9 cellular contexts compared by ENCODE assay signal in the genomic region with DNA sequence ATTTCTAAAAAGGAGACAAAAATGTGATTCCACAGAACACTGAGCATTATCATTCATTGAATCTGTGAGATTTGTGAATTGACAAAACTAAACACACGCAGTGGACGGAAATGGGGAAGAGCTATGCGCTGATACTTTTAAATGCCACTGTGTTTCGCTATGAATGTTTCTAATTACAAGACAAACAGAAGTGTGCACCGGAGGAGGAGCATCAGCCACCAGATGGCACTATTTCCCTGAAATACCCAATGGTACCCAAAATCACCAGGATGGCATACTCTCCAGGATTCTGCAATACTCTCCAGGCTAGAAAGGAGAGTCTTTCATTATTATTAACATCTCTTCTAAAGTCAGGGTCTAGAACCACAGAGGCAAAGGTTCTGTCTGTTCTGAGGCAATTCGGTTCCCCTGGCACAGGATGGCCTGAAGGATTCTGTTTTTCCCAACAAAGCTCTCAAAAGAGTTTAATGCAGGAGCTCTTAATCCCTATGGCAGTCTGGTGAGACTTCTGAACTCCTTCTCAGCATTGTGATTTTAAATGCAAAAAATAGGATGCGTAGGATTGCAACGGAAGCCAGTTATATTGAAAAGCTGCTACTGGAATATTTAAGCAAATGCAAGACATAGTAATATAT. TPM values are rescaled to one million over a fixed set of nuclear protein-coding genes. Genes with fewer than 3 reads are reported as not detected.
A peak's percentile ranks its signal among the peaks of the same experiment; 100 is the strongest.
DNase-seq lines count a peak whose midpoint lies in the region; TF ChIP-seq lines count a peak whose summit lies in the region.
"Had no signal": no experiment of that assay in that cellular context is flagged by ENCODE, and none has a peak within 500 bp of the region (broad histone marks: within the 10 kb centered on the region; RNA-seq: fewer than 3 reads in every experiment).

No MANE protein-coding gene starts in this region.

- intact Hi-C loops in head of caudate nucleus (cut with DNase I) (no loop called here), prostate gland (cut with DNase I) (loop anchor here (10.0 kb wide), 1 partner anchor 1517 kb away; no protein-coding TSS in a partner anchor)

- H3K79me2 ChIP-seq in MM.1S (ENCODE audit: low read length) = no peaks in the 10 kb centered on the region

- H3K27me3 Mint-ChIP-seq in activated naive CD4-positive, alpha-beta T cell treated with anti-CD3 and anti-CD28 coated beads, Interleukin-2, amount 10 ng/mL, durations not matched to agents 7 days and 5 days = peaks cover 24% of the 10 kb centered on the region

- H3K4me3 Mint-ChIP-seq in activated naive CD4-positive, alpha-beta T cell treated with anti-CD3 and anti-CD28 coated beads, Interleukin-2, amount 10 ng/mL, durations not matched to agents 7 days and 5 days = no peak overlapping the region

- 11% methylated on average over 8 of the region's 8 CpGs for WGBS in prostate gland

- H3K36me3 ChIP-seq in HEK293 (ENCODE audit: control insufficient read depth in 2 of 2, insufficient read depth in 1 of 2, low read length in 2 of 2) = no peaks in the 10 kb centered on the region
- no peaks in the 10 kb centered on the region for H3K36me3 ChIP-seq in MM.1S (replicated peaks; ENCODE audit: insufficient read depth, low read length)
- H3K36me3 ChIP-seq in SJCRH30 = no peaks in the 10 kb centered on the region
- H3K36me3 ChIP-seq in prostate gland = no peaks in the 10 kb centered on the region

- no peak overlapping the region for H3K9ac ChIP-seq in MM.1S (ENCODE audit: low read length)

- H3K27me3 ChIP-seq in MM.1S (replicated peaks; ENCODE audit: insufficient read depth, low read length) = no peaks in the 10 kb centered on the region
- H3K27me3 ChIP-seq in SJCRH30 = no peaks in the 10 kb centered on the region
- no peaks in the 10 kb centered on the region for H3K27me3 ChIP-seq in prostate gland (replicated peaks; ENCODE audit: insufficient read depth)

- H3F3A ChIP-seq in MM.1S (ENCODE audit: insufficient read depth, low read length) = no peaks in the 10 kb centered on the region

- H3K4me2 ChIP-seq in MM.1S (ENCODE audit: low read depth, low read length) = peak overlapping the region; percentile 37

- H3K4me1 ChIP-seq in HEK293 (ENCODE audit: control insufficient read depth, insufficient read depth, low read length) (no peaks in the 10 kb centered on the region), MM.1S (ENCODE audit: low read length) (no peaks in the 10 kb centered on the region), SJCRH30 (no peaks in the 10 kb centered on the region), prostate gland (replicated peaks) (no peaks in the 10 kb centered on the region)

- TF ChIP-seq POLR2A in prostate gland (IDR thresholded peaks at IDR 0.05) = no peak

- POLR2A ChIA-PET in HEK293 (lab: Yijun Ruan, JAX) = interaction anchor here (0.6 kb wide), 1 partner anchor 462 kb away, joined by 6 read pairs; no protein-coding TSS in a partner anchor

- H3K27ac Mint-ChIP-seq in activated naive CD4-positive, alpha-beta T cell treated with anti-CD3 and anti-CD28 coated beads, Interleukin-2, amount 10 ng/mL, durations not matched to agents 7 days and 5 days = no peak overlapping the region

- peak; percentile 85 for TF ChIP-seq CTCF in GM12873 (IDR thresholded peaks at IDR 0.05; ENCODE audit: insufficient read depth, low read depth, low read length, missing control alignments)
- TF ChIP-seq CTCF in HEK293 (tag by site-specific recombination; IDR thresholded peaks at IDR 0.05) = peak; percentile 42; the same call in 1 of the 2 replicates
- TF ChIP-seq CTCF in MM.1S (IDR thresholded peaks at IDR 0.05; ENCODE audit: low read length) = peak; percentile 91
- TF ChIP-seq CTCF in prostate gland (IDR thresholded peaks at IDR 0.05) = peak; percentile 65 to 81 (median 68)

- no peak overlapping the region for H3K4me3 ChIP-seq in HEK293 (ENCODE audit: low read depth, low read length)
- H3K4me3 ChIP-seq in MM.1S (ENCODE audit: low read length) = no peak overlapping the region
- no peak overlapping the region for H3K4me3 ChIP-seq in SJCRH30
- no peak overlapping the region for H3K4me3 ChIP-seq in prostate gland
- H3K4me3 ChIP-seq: skin epidermis had no signal

- H3K9me2 ChIP-seq in MM.1S (replicated peaks; ENCODE audit: insufficient read depth, low read length) = no peaks in the 10 kb centered on the region

- H3K27ac ChIP-seq in HEK293 (ENCODE audit: extremely low read depth, low read depth, low read length) (no peak overlapping the region), MM.1S (ENCODE audit: low read length) (no peak overlapping the region), SJCRH30 (no peak overlapping the region), prostate gland (no peak overlapping the region)
- H3K27ac ChIP-seq: skin epidermis had no signal

- H2AFZ ChIP-seq in MM.1S (ENCODE audit: low read length) = 0 out of 2 replicates have a peak overlapping the region, but pooled peaks have one; percentile 25

- DNase-seq in MM.1S (peak; percentile 77), SJCRH30 (peak; percentile 54 to 79), head of caudate nucleus (peak; percentile 27 to 92 (median 78)), prostate gland (ENCODE audit: low spot score) (peak; percentile 65), mesenteric fat pad (ENCODE audit: low spot score) (no peak)
- peak; percentile 79 for DNase-seq in activated naive CD4-positive, alpha-beta T cell treated with anti-CD3 and anti-CD28 coated beads, Interleukin-2, amount 10 ng/mL, durations not matched to agents 7 days and 5 days

- H3K36me3 Mint-ChIP-seq in activated naive CD4-positive, alpha-beta T cell treated with anti-CD3 and anti-CD28 coated beads, Interleukin-2, amount 10 ng/mL, durations not matched to agents 7 days and 5 days = no peaks in the 10 kb centered on the region

- no peaks in the 10 kb centered on the region for H4K20me1 ChIP-seq in MM.1S (ENCODE audit: insufficient read depth, low read length)

- H3K9me3 Mint-ChIP-seq in activated naive CD4-positive, alpha-beta T cell treated with anti-CD3 and anti-CD28 coated beads, Interleukin-2, amount 10 ng/mL, durations not matched to agents 7 days and 5 days = no peaks in the 10 kb centered on the region

- no peaks in the 10 kb centered on the region for H3K9me3 ChIP-seq in HEK293 (ENCODE audit: control insufficient read depth, insufficient read depth, low read depth, low read length)
- no peaks in the 10 kb centered on the region for H3K9me3 ChIP-seq in MM.1S (replicated peaks; ENCODE audit: insufficient read depth, low read length)
- no peaks in the 10 kb centered on the region for H3K9me3 ChIP-seq in SJCRH30 (replicated peaks)
- no peaks in the 10 kb centered on the region for H3K9me3 ChIP-seq in prostate gland

- CTCF ChIA-PET in HEK293 (lab: Yijun Ruan, JAX) = interaction anchor here (0.5 to 3.4 kb wide), 48 partner anchors 10 to 1716 kb away, joined by 3 to 64 read pairs (median 3); partner anchors contain the start of gene PUM3
- CTCF ChIA-PET in activated naive CD4-positive, alpha-beta T cell treated with anti-CD3 and anti-CD28 coated beads, Interleukin-2, amount 10 ng/mL, durations not matched to agents 7 days and 5 days (lab: Charles Lee) = interaction anchor here (0.6 to 3.6 kb wide), 14 partner anchors 11 to 1512 kb away, joined by 3 to 32 read pairs (median 3); no protein-coding TSS in a partner anchor

- H3K4me1 Mint-ChIP-seq in activated naive CD4-positive, alpha-beta T cell treated with anti-CD3 and anti-CD28 coated beads, Interleukin-2, amount 10 ng/mL, durations not matched to agents 7 days and 5 days = no peaks in the 10 kb centered on the region

TF ChIP-seq in HEK293, 187 proteins besides CTCF, POLR2A, EP300 and RAD21:
- TF ChIP-seq ZNF654 (tag by site-specific recombination; IDR thresholded peaks at IDR 0.05; ENCODE audit: low read depth) (peak; percentile 81), HOXA7 (CRISPR knock-in tag; IDR thresholded peaks at IDR 0.05; ENCODE audit: borderline replicate concordance) (no peak)

RNA-seq across cellular contexts. Expression of gene PUM3, which starts 13.8 kb away (rescaled TPM):
- total RNA-seq in SJCRH30 (2014; rRNA removed; shearing (Covaris generic)) = 68.2 and 72.0 TPM in 2 replicates
- total RNA-seq in prostate gland (10 to 100 TPM; 24.2 to 31.2 TPM), mesenteric fat pad (58.6 TPM)
